In the genomic region with DNA sequence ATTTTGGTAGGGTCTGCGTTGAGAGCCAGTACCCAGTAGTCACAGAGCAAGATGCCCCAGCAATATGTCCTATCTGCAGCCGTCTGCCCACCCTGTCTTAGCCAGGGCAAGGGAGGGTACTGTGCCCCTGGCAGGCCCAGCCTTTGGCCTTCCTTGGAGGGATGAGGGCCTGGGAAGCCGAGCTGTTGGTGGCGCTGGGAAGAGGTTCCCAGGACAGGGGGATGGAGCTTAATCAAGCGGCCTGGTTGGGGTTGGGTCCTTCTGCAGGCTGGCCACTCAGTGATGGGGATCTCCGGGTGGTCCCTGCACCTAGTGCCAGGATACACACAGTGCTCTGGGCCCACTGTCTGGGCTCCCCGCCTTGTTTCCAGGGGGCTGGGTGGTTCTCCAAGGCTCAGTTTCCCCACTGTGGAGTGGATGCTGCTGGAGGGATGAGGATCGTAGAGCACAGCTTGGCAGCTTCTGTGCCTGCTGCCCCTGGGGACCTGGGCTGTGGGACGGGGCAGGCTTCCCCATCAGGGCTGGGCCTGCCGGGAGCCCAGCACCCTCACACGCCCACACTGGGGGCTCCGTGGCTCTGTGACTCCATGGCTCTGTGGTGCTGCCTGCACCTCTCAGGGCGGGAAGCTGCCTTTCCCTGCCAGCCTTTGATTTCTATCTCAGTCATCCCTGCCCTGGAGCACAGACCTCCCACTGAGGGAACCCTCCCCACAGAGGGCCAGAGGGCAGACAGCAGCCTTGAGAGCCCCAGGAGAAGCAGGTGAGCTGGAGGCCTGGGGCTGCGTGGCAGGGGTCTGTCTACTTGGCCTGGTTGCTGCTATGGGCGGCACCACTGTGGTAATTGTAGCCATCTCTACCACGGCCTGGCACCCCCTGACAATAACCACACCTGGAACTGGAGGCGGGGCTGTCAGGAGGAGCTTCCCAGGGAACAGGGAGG, we compare ENCODE assay signal across 18 cellular contexts.
DNase-seq lines count a peak whose midpoint lies in the region; ATAC-seq and TF ChIP-seq lines count a peak whose summit lies in the region.
"Had no signal": no experiment of that assay in that cellular context is flagged by ENCODE, and none has a peak within 500 bp of the region (broad histone marks: within the 10 kb centered on the region; RNA-seq: fewer than 3 reads in every experiment).

No MANE protein-coding gene starts in this region.

- H3K4me2 ChIP-seq in GM23338 (no peak overlapping the region), OCI-LY7 (ENCODE audit: low read length) (no peak overlapping the region)
- H3K4me2 ChIP-seq: BLaER1 had no signal

- peaks cover 5% of the 10 kb centered on the region for H3K27me3 Mint-ChIP-seq in GM23338 (ENCODE audit: insufficient read depth, low read depth, poor library complexity)
- H3K27me3 Mint-ChIP-seq: stimulated activated naive B cell treated with anti-CD40 and anti-IgM and Interleukin-4, amounts not matched to agents 10 μg/mL and 1 μg/mL and 100 μg/mL, for 72 hours had no signal

- H3K9me2 ChIP-seq in GM23338 (ENCODE audit: insufficient read depth) (no peaks in the 10 kb centered on the region), OCI-LY7 (ENCODE audit: insufficient read depth, low read length) (no peaks in the 10 kb centered on the region)

- peaks cover 88% of the 10 kb centered on the region for H3K9me3 Mint-ChIP-seq in GM23338
- H3K9me3 Mint-ChIP-seq: stimulated activated naive B cell treated with anti-CD40 and anti-IgM and Interleukin-4, amounts not matched to agents 10 μg/mL and 1 μg/mL and 100 μg/mL, for 72 hours had no signal

- H3K79me2 ChIP-seq in GM23338 (replicated peaks; ENCODE audit: insufficient read depth) (no peaks in the 10 kb centered on the region), OCI-LY7 (ENCODE audit: insufficient read depth, low read depth, low read length) (no peaks in the 10 kb centered on the region)

- TF ChIP-seq CTCF in GM12875 (IDR thresholded peaks at IDR 0.05; ENCODE audit: borderline replicate concordance, insufficient read depth, low read depth, low read length), result no peak
- TF ChIP-seq CTCF in RWPE2 (IDR thresholded peaks at IDR 0.05; ENCODE audit: poor library complexity, severe bottlenecking), result no peak
- TF ChIP-seq CTCF in GM23338 (conservative IDR thresholded peaks at IDR 0.05; ENCODE audit: low read depth in 2 of 2), result no peak
- no peak for TF ChIP-seq CTCF in OCI-LY7 (conservative IDR thresholded peaks at IDR 0.05; ENCODE audit: low read length)

- H3K4me3 Mint-ChIP-seq in GM23338, result no peak overlapping the region
- H3K4me3 Mint-ChIP-seq: nephron progenitor cell had no signal

- DNase-seq in RWPE2 (ENCODE audit: low spot score), result peak; percentile 42
- DNase-seq in islet precursor cell, result peak; percentile 17
- DNase-seq in sciatic nerve (ENCODE audit: low spot score), result peak; percentile 19
- no peak for DNase-seq in GM23338 (ENCODE audit: low spot score)
- DNase-seq in globus pallidus (ENCODE audit: low spot score), result no peak
- DNase-seq in OCI-LY7 (ENCODE audit: low spot score), result no peak
- DNase-seq: activated CD4-positive, alpha-beta T cell treated with anti-CD3 and anti-CD28 coated beads for 4 hours; anterior cingulate cortex; DMS153; erythroblast; MG63; NCI-H2081 treated with DMSO at 0.1 percent for 48 hours; NCI-H82; nephron progenitor cell; stimulated activated naive B cell treated with anti-CD40 and anti-IgM and Interleukin-4, amounts not matched to agents 10 μg/mL and 1 μg/mL and 100 μg/mL, for 72 hours had no signal

- H3K9me3 ChIP-seq in RWPE2 (ENCODE audit: severe bottlenecking), result peaks cover 3% of the 10 kb centered on the region
- H3K9me3 ChIP-seq in OCI-LY7 (ENCODE audit: low read length), result no peaks in the 10 kb centered on the region
- H3K9me3 ChIP-seq: BLaER1, HAP-1, MG63 had no signal

- no peaks in the 10 kb centered on the region for H4K20me1 ChIP-seq in GM23338 (replicated peaks; ENCODE audit: insufficient read depth)
- no peaks in the 10 kb centered on the region for H4K20me1 ChIP-seq in OCI-LY7 (ENCODE audit: insufficient read depth, low read length)
- H4K20me1 ChIP-seq: BLaER1 had no signal

- no peaks in the 10 kb centered on the region for H3K4me1 Mint-ChIP-seq in GM23338
- H3K4me1 Mint-ChIP-seq: nephron progenitor cell; stimulated activated naive B cell treated with anti-CD40 and anti-IgM and Interleukin-4, amounts not matched to agents 10 μg/mL and 1 μg/mL and 100 μg/mL, for 72 hours had no signal

- no peaks in the 10 kb centered on the region for H3F3A ChIP-seq in GM23338 (replicated peaks; ENCODE audit: low read depth)

- peaks cover 17% of the 10 kb centered on the region for H3K36me3 Mint-ChIP-seq in GM23338 (ENCODE audit: low read depth)

- POLR2A ChIA-PET in OCI-LY7 (lab: Charles Lee), result no interaction called here

- H3K36me3 ChIP-seq in RWPE2 (ENCODE audit: low read depth), result no peaks in the 10 kb centered on the region
- H3K36me3 ChIP-seq in GM23338 (ENCODE audit: insufficient read depth), result no peaks in the 10 kb centered on the region
- H3K36me3 ChIP-seq in OCI-LY7 (ENCODE audit: insufficient read depth, low read length), result no peaks in the 10 kb centered on the region
- H3K36me3 ChIP-seq: BLaER1, HAP-1, MG63 had no signal

- H3K27me3 ChIP-seq in RWPE2 (ENCODE audit: insufficient read depth, poor library complexity, severe bottlenecking) (peaks cover 8% of the 10 kb centered on the region), GM23338 (ENCODE audit: insufficient read depth) (no peaks in the 10 kb centered on the region)
- H3K27me3 ChIP-seq: BLaER1, MG63 had no signal

- intact Hi-C loops in sciatic nerve (cut with DNase I) (no loop called here), OCI-LY7 (cut with micrococcal nuclease; ENCODE audit: unreplicated experiment) (no loop called here)

- H3K4me3 ChIP-seq in GM12875 (ENCODE audit: low read depth, low read length) (peak overlapping the region; percentile 67), RWPE2 (ENCODE audit: severe bottlenecking) (no peak overlapping the region), GM23338 (no peak overlapping the region), OCI-LY7 (ENCODE audit: low read depth, low read length, poor library complexity, severe bottlenecking) (no peak overlapping the region)
- H3K4me3 ChIP-seq: BLaER1, HAP-1, MG63 had no signal

- no TSS peak for BruUV-seq in OCI-LY7 (replicated peaks; lab: Mats Ljungman, UMichigan)

- no peak overlapping the region for H3K27ac Mint-ChIP-seq in GM23338
- H3K27ac Mint-ChIP-seq: nephron progenitor cell; stimulated activated naive B cell treated with anti-CD40 and anti-IgM and Interleukin-4, amounts not matched to agents 10 μg/mL and 1 μg/mL and 100 μg/mL, for 72 hours had no signal

- H3K4me1 ChIP-seq in RWPE2 (ENCODE audit: insufficient read depth, poor library complexity, severe bottlenecking), result no peaks in the 10 kb centered on the region
- H3K4me1 ChIP-seq in GM23338 (ENCODE audit: insufficient read depth), result no peaks in the 10 kb centered on the region
- no peaks in the 10 kb centered on the region for H3K4me1 ChIP-seq in OCI-LY7 (ENCODE audit: insufficient read depth, low read length, poor library complexity, severe bottlenecking)
- H3K4me1 ChIP-seq: BLaER1, HAP-1 had no signal

- ATAC-seq in RWPE2 (ENCODE audit: low read depth) (no peak), sciatic nerve (no peak), GM23338 (no peak)
- ATAC-seq: stimulated activated naive B cell treated with anti-CD40 and anti-IgM and Interleukin-4, amounts not matched to agents 10 μg/mL and 1 μg/mL and 100 μg/mL, for 72 hours had no signal

- H3K27ac ChIP-seq in RWPE2 (ENCODE audit: poor library complexity, severe bottlenecking) (no peak overlapping the region), GM23338 (ENCODE audit: low read depth) (no peak overlapping the region), OCI-LY7 (ENCODE audit: low read depth, low read length, poor library complexity, severe bottlenecking) (no peak overlapping the region)
- H3K27ac ChIP-seq: BLaER1 had no signal

- CTCF ChIA-PET in OCI-LY7 (lab: Charles Lee; ENCODE audit: unreplicated experiment), result no interaction called here

- H2AFZ ChIP-seq in GM23338, result no peak overlapping the region
- H2AFZ ChIP-seq in OCI-LY7 (ENCODE audit: low read length), result no peak overlapping the region

TF ChIP-seq in GM23338, 12 proteins besides CTCF, POLR2A, EP300 and RAD21:
- TF ChIP-seq POLR2AphosphoS5 (IDR thresholded peaks at IDR 0.05; ENCODE audit: low read depth) (no peak), REST (IDR thresholded peaks at IDR 0.05; ENCODE audit: unreplicated experiment) (no peak), ZNF114 (CRISPR knock-in tag; IDR thresholded peaks at IDR 0.05) (no peak)

Comparison
In these comparisons a context has a peak if more than half of its experiments do, and no peak if none do; other contexts are left out.
1. DNase-seq: peak in RWPE2 (single experiment), islet precursor cell (single experiment) and sciatic nerve (single experiment); none in GM23338 (single experiment), globus pallidus (single experiment) and OCI-LY7 (single experiment).